1 cellular context compared by ENCODE assay signal in the genomic region with DNA sequence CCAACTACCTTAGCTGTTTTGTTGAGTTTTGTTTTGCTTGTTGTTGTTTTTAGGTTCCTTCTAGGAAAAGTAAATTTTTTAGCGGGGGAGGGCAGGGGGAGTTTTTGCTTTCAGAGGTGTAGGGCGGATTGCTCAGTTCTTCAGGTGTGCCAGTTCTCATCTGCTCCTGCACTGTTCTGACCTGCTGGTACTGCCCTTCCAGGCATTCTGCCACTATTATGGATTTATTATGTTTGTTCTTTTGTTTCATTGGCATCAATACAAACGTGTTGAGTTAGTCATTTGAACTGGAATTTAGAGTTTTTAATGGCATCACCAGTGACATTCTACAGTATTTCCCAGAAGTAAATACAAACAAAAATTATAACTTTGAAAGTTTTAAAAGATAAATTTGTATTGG.
TF ChIP-seq lines count a peak whose summit lies in the region.

No MANE protein-coding gene starts in this region.

TF ChIP-seq in HEK293, 187 proteins besides CTCF, POLR2A, EP300 and RAD21 (continued from another document):
- TF ChIP-seq, protein P1, sequence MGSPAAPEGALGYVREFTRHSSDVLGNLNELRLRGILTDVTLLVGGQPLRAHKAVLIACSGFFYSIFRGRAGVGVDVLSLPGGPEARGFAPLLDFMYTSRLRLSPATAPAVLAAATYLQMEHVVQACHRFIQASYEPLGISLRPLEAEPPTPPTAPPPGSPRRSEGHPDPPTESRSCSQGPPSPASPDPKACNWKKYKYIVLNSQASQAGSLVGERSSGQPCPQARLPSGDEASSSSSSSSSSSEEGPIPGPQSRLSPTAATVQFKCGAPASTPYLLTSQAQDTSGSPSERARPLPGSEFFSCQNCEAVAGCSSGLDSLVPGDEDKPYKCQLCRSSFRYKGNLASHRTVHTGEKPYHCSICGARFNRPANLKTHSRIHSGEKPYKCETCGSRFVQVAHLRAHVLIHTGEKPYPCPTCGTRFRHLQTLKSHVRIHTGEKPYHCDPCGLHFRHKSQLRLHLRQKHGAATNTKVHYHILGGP (tag by site-specific recombination; IDR thresholded peaks at IDR 0.05): 0 out of 2 replicates have a peak, but pooled peaks have one; percentile 55
- peak; percentile 34; the same call in 1 of the 2 replicates for TF ChIP-seq PRDM1 (tag by site-specific recombination; IDR thresholded peaks at IDR 0.05)
- no peak for TF ChIP-seq ZNF311 (tag by site-specific recombination; IDR thresholded peaks at IDR 0.05; ENCODE audit: borderline replicate concordance)
- no peak for TF ChIP-seq YY2 (tag by site-specific recombination; IDR thresholded peaks at IDR 0.05)
- TF ChIP-seq FEZF1 (tag by site-specific recombination; IDR thresholded peaks at IDR 0.05): peak; percentile 45
- TF ChIP-seq ZNF544 (tag by site-specific recombination; IDR thresholded peaks at IDR 0.05): no peak
- no peak for TF ChIP-seq ZNF121 (tag by site-specific recombination; IDR thresholded peaks at IDR 0.05)
- TF ChIP-seq ZNF530 (tag by site-specific recombination; IDR thresholded peaks at IDR 0.05; ENCODE audit: low read depth): no peak
- TF ChIP-seq, protein P2, sequence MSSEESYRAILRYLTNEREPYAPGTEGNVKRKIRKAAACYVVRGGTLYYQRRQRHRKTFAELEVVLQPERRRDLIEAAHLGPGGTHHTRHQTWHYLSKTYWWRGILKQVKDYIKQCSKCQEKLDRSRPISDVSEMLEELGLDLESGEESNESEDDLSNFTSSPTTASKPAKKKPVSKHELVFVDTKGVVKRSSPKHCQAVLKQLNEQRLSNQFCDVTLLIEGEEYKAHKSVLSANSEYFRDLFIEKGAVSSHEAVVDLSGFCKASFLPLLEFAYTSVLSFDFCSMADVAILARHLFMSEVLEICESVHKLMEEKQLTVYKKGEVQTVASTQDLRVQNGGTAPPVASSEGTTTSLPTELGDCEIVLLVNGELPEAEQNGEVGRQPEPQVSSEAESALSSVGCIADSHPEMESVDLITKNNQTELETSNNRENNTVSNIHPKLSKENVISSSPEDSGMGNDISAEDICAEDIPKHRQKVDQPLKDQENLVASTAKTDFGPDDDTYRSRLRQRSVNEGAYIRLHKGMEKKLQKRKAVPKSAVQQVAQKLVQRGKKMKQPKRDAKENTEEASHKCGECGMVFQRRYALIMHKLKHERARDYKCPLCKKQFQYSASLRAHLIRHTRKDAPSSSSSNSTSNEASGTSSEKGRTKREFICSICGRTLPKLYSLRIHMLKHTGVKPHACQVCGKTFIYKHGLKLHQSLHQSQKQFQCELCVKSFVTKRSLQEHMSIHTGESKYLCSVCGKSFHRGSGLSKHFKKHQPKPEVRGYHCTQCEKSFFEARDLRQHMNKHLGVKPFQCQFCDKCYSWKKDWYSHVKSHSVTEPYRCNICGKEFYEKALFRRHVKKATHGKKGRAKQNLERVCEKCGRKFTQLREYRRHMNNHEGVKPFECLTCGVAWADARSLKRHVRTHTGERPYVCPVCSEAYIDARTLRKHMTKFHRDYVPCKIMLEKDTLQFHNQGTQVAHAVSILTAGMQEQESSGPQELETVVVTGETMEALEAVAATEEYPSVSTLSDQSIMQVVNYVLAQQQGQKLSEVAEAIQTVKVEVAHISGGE (tag by site-specific recombination; conservative IDR thresholded peaks at IDR 0.05; ENCODE audit: low read depth): no peak
